In the genomic region with DNA sequence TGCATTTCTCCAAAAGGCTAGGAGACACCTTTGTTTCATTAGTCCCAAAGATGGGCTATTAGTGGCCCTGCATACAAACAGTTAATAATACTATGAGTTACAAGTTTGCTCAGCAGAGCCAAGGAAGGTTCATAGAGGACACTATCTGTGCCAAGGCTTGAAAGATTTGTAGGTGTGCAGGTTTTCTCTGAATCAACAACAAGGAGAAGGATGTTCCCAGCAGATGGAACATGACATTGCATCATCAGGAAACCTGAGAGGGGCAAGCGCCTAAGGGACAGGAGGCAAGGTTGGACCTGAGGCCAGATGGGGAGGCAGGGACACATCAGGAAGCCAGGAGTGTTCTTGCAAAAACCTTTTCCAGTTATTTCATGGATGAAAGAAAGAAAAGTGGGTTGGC, we compare ENCODE assay signal across 15 cellular contexts. TPM values are rescaled to one million over a fixed set of nuclear protein-coding genes. Genes with fewer than 3 reads are reported as not detected.
DNase-seq lines count a peak whose midpoint lies in the region; ATAC-seq and TF ChIP-seq lines count a peak whose summit lies in the region.
"Had no signal": no experiment of that assay in that cellular context is flagged by ENCODE, and none has a peak within 500 bp of the region (broad histone marks: within the 10 kb centered on the region; RNA-seq: fewer than 3 reads in every experiment).

No MANE protein-coding gene starts in this region.

- no TSS peak for BruUV-seq in Caco-2 (replicated peaks; lab: Mats Ljungman, UMichigan)

- POLR2A ChIA-PET in Caco-2 (lab: Charles Lee), result no interaction called here
- POLR2A ChIA-PET in naive thymus-derived CD4-positive, alpha-beta T cell (lab: Charles Lee), result interaction anchor here (0.5 to 3.4 kb wide), 4 partner anchors 11 to 63 kb away, joined by 3 to 29 read pairs (median 14); no protein-coding TSS in a partner anchor

- H3K9me3 Mint-ChIP-seq in Caco-2 (ENCODE audit: unreplicated experiment) (peaks cover 10% of the 10 kb centered on the region), mesothelial cell of epicardium (peaks cover 4% of the 10 kb centered on the region)
- peaks cover 0 to 7% (median 3%) of the 10 kb centered on the region in 11 donors for H3K9me3 Mint-ChIP-seq in naive thymus-derived CD4-positive, alpha-beta T cell

- CTCF ChIA-PET in Caco-2 (lab: Charles Lee), result no interaction called here
- CTCF ChIA-PET in naive thymus-derived CD4-positive, alpha-beta T cell (lab: Charles Lee), result no interaction called here

- peak overlapping the region; percentile 13 for H3K4me3 Mint-ChIP-seq in Caco-2 (ENCODE audit: unreplicated experiment)
- H3K4me3 Mint-ChIP-seq in naive thymus-derived CD4-positive, alpha-beta T cell, result peak overlapping the region in 1 of 10 donors; percentile 56
- H3K4me3 Mint-ChIP-seq in mesothelial cell of epicardium, result no peak overlapping the region
- H3K4me3 Mint-ChIP-seq: activated naive CD4-positive, alpha-beta T cell treated with anti-CD3 and anti-CD28 coated beads, Interleukin-2, amount 10 ng/mL, durations not matched to agents 7 days and 5 days; neural crest cell had no signal

- H3K4me1 Mint-ChIP-seq in Caco-2 (ENCODE audit: low read depth, unreplicated experiment) (peaks cover 26% of the 10 kb centered on the region), mesothelial cell of epicardium (peaks cover 31% of the 10 kb centered on the region)
- H3K4me1 Mint-ChIP-seq in naive thymus-derived CD4-positive, alpha-beta T cell, result peaks cover 31 to 75% (median 51%) of the 10 kb centered on the region in 7 donors

- H3K27me3 ChIP-seq in Caco-2 (replicated peaks; ENCODE audit: control insufficient read depth, insufficient read depth, low read length), result no peaks in the 10 kb centered on the region
- H3K27me3 ChIP-seq in naive thymus-derived CD4-positive, alpha-beta T cell (ENCODE audit: control insufficient read depth in 2 of 2, insufficient read depth in 2 of 2, low read length in 2 of 2), result no peaks in the 10 kb centered on the region
- H3K27me3 ChIP-seq: SJCRH30 had no signal

- H3K36me3 Mint-ChIP-seq in Caco-2 (ENCODE audit: insufficient read depth, unreplicated experiment) (peaks cover 9% of the 10 kb centered on the region), mesothelial cell of epicardium (peaks cover 5% of the 10 kb centered on the region)
- peaks cover 0 to 23% (median 0%) of the 10 kb centered on the region in 5 donors for H3K36me3 Mint-ChIP-seq in naive thymus-derived CD4-positive, alpha-beta T cell

- no peak for ATAC-seq in naive thymus-derived CD4-positive, alpha-beta T cell
- ATAC-seq in HG02642 (IDR thresholded peaks at IDR 0.05; ENCODE audit: poor library complexity, unreplicated experiment), result no peak

- H3K36me3 ChIP-seq in Caco-2 (ENCODE audit: control insufficient read depth, insufficient read depth, low read length), result no peaks in the 10 kb centered on the region
- no peaks in the 10 kb centered on the region for H3K36me3 ChIP-seq in naive thymus-derived CD4-positive, alpha-beta T cell (ENCODE audit: control insufficient read depth in 2 of 3, insufficient read depth in 3 of 3, low read length in 3 of 3)
- H3K36me3 ChIP-seq: SJCRH30 had no signal

- DNase-seq in Caco-2 (peak in 1 of 2 experiments; percentile 40), LNCaP clone FGC (ENCODE audit: low read depth) (peak; percentile 99), amniotic epithelial cell (ENCODE audit: low read depth) (peak; percentile 37), GOT3 (lab: John Stamatoyannopoulos, UW) (no peak), mesothelial cell of epicardium (ENCODE audit: low spot score in 2 of 2, unreplicated experiment in 2 of 2) (no peak), retina (no peak)
- DNase-seq in naive thymus-derived CD4-positive, alpha-beta T cell, result no peak
- DNase-seq: activated naive CD4-positive, alpha-beta T cell treated with anti-CD3 and anti-CD28 coated beads, Interleukin-2, amount 10 ng/mL, durations not matched to agents 7 days and 5 days; C1 segment of cervical spinal cord; head of caudate nucleus; NCI-H1092; NCI-H526 had no signal

- H3K4me1 ChIP-seq in Caco-2, result peaks cover 37% of the 10 kb centered on the region
- H3K4me1 ChIP-seq in naive thymus-derived CD4-positive, alpha-beta T cell (ENCODE audit: control insufficient read depth in 2 of 2, insufficient read depth in 2 of 2, low read length in 2 of 2), result peaks cover 16 to 27% of the 10 kb centered on the region in 2 donors
- H3K4me1 ChIP-seq: SJCRH30 had no signal

- H3K4me3 ChIP-seq in Caco-2 (ENCODE audit: low read depth, low read length), result no peak overlapping the region
- H3K4me3 ChIP-seq in LNCaP clone FGC (ENCODE audit: low read depth, low read length), result no peak overlapping the region
- H3K4me3 ChIP-seq in naive thymus-derived CD4-positive, alpha-beta T cell (ENCODE audit: low read length), result no peak overlapping the region
- H3K4me3 ChIP-seq: SJCRH30 had no signal

- H3K27ac Mint-ChIP-seq in Caco-2 (ENCODE audit: unreplicated experiment) (peak overlapping the region; percentile 54), mesothelial cell of epicardium (no peak overlapping the region)
- peak overlapping the region in 7 of 9 donors; percentile 28 to 85 (median 59) for H3K27ac Mint-ChIP-seq in naive thymus-derived CD4-positive, alpha-beta T cell
- H3K27ac Mint-ChIP-seq: activated naive CD4-positive, alpha-beta T cell treated with anti-CD3 and anti-CD28 coated beads, Interleukin-2, amount 10 ng/mL, durations not matched to agents 7 days and 5 days had no signal

- H3K27me3 Mint-ChIP-seq in Caco-2 (ENCODE audit: insufficient read depth, unreplicated experiment), result no peaks in the 10 kb centered on the region
- H3K27me3 Mint-ChIP-seq in naive thymus-derived CD4-positive, alpha-beta T cell, result no peaks in the 10 kb centered on the region
- H3K27me3 Mint-ChIP-seq in mesothelial cell of epicardium (ENCODE audit: low read depth), result no peaks in the 10 kb centered on the region
- H3K27me3 Mint-ChIP-seq: activated naive CD4-positive, alpha-beta T cell treated with anti-CD3 and anti-CD28 coated beads, Interleukin-2, amount 10 ng/mL, durations not matched to agents 7 days and 5 days had no signal

- intact Hi-C loops in Caco-2 (cut with micrococcal nuclease; ENCODE audit: unreplicated experiment), result no loop called here
- intact Hi-C loops in naive thymus-derived CD4-positive, alpha-beta T cell (cut with micrococcal nuclease), result no loop called here

- H3K27ac ChIP-seq in naive thymus-derived CD4-positive, alpha-beta T cell (ENCODE audit: low read depth, low read length), result no peak overlapping the region
- H3K27ac ChIP-seq: SJCRH30 had no signal

- H3K9me3 ChIP-seq in Caco-2, result no peaks in the 10 kb centered on the region
- H3K9me3 ChIP-seq in naive thymus-derived CD4-positive, alpha-beta T cell (ENCODE audit: control insufficient read depth in 2 of 3, low read length in 3 of 3), result no peaks in the 10 kb centered on the region
- H3K9me3 ChIP-seq: SJCRH30 had no signal

- TF ChIP-seq CTCF in Caco-2 (IDR thresholded peaks at IDR 0.05; ENCODE audit: insufficient read depth in 1 of 2, low read depth in 1 of 2, low read length in 1 of 2, severe bottlenecking in 1 of 2, unreplicated experiment in 1 of 2) (no peak), LNCaP clone FGC (IDR thresholded peaks at IDR 0.05; ENCODE audit: control insufficient read depth, extremely low read depth, insufficient read depth) (no peak), mesothelial cell of epicardium (IDR thresholded peaks at IDR 0.05; ENCODE audit: unreplicated experiment) (no peak)

RNA-seq across cellular contexts. Expression of a gene that starts 35.4 kb away (rescaled TPM):
- total RNA-seq in Caco-2 (2022) (54.7 and 58.0 TPM in 2 replicates), mesothelial cell of epicardium (35.2 to 36.5 TPM (median 35.6 TPM) in 3 replicates)
- 100 to 1,000 TPM; 274 to 513 (median 338) TPM for total RNA-seq in naive thymus-derived CD4-positive, alpha-beta T cell
- 100 to 1,000 TPM in 1 of 2 donors, 10 to 100 TPM in 1; 66.0 to 149 TPM for polyA plus RNA-seq in naive thymus-derived CD4-positive, alpha-beta T cell

Comparison
In these comparisons a context has a peak if more than half of its experiments do, and no peak if none do; other contexts are left out.
1. DNase-seq: peak in LNCaP clone FGC (single experiment) and amniotic epithelial cell (single experiment); none in naive thymus-derived CD4-positive, alpha-beta T cell (0 of 9), GOT3 (single experiment), mesothelial cell of epicardium (0 of 2) and retina (single experiment).